Comparison of ENCODE assay signal across 9 cellular contexts in the genomic region with DNA sequence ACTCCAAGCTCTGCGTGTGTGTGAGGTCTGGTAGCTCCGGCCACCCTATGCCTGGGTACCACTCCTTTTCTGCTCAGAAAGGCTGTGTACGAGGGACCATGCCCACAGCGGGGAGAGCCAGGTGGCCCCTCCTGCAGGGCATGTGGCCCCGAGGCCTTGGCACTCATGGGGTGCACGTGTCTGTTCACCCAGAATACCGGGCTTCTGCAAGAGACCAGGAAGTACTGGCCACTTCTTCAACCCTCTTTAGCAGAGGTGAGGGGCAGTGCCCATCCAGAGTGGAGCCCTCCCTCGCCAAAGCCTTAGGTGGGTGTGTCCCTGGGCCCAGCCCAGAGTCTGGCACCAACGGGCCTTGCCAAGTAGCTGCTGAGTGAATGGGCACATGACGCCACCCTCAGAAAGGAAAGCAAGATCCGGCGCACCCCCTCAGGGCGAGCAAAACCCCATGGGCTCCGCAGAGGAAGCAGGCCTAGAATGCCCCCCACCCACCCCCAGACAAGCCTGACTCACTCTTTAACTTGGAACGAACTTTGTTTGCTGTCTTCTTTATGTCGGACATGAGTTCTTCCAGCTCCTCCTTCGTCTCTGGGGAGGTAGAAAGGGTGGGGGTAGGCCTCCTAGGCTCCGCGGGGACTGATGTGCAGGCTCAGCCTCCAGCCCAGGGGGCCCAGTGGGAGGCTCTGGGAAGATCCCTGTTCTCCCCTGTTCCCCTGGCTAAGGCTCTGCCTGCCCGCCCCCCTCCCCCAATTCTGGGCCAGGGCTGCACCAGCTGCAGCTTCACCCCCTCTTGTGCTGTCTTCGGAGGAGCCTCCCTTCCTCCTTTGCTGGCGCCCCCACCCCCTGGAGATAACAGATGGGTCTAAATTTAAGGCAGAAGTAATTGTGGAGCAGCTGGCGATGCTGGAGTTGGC. TPM values are rescaled to one million over a fixed set of nuclear protein-coding genes. Genes with fewer than 3 reads are reported as not detected.
DNase-seq lines count a peak whose midpoint lies in the region; ATAC-seq and TF ChIP-seq lines count a peak whose summit lies in the region.
"Had no signal": no experiment of that assay in that cellular context is flagged by ENCODE, and none has a peak within 500 bp of the region (broad histone marks: within the 10 kb centered on the region; RNA-seq: fewer than 3 reads in every experiment).

No MANE protein-coding gene starts in this region.

- H3K4me1 Mint-ChIP-seq in HFFc6 (ENCODE audit: low read depth), result peaks cover 22% of the 10 kb centered on the region

- no peak for DNase-seq in HFFc6
- peak; percentile 84 for DNase-seq in T1000 (lab: John Stamatoyannopoulos, UW)
- peak; percentile 72 for DNase-seq in fibroblast of the aortic adventitia (ENCODE audit: low read depth)
- no peak for DNase-seq in stimulated activated naive CD8-positive, alpha-beta T cell treated with anti-CD3 and anti-CD28 coated beads, Interleukin-15, Interleukin-2, amounts not matched to agents 100 U/mL and 50 U/mL, for 24 hours
- DNase-seq in activated CD4-positive, alpha-beta T cell treated with anti-CD3 and anti-CD28 coated beads for 4 hours, result no peak
- DNase-seq: MV-4-11 had no signal

- TF ChIP-seq CTCF in HFFc6 (IDR thresholded peaks at IDR 0.05), result no peak
- TF ChIP-seq CTCF in fibroblast of the aortic adventitia (IDR thresholded peaks at IDR 0.05; ENCODE audit: insufficient read depth, low read length), result no peak

- peaks cover 17% of the 10 kb centered on the region for H3K36me3 Mint-ChIP-seq in HFFc6 (ENCODE audit: low read depth)

- no peak for ATAC-seq in HG03571 (IDR thresholded peaks at IDR 0.05; ENCODE audit: unreplicated experiment)
- no peak for ATAC-seq in stimulated activated naive CD8-positive, alpha-beta T cell treated with anti-CD3 and anti-CD28 coated beads, Interleukin-15, Interleukin-2, amounts not matched to agents 100 U/mL and 50 U/mL, for 24 hours

- peaks cover 2% of the 10 kb centered on the region for H3K27me3 Mint-ChIP-seq in HFFc6 (ENCODE audit: insufficient read depth)
- H3K27me3 Mint-ChIP-seq: activated naive CD4-positive, alpha-beta T cell treated with anti-CD3 and anti-CD28 coated beads, Interleukin-2, amount 50 U/mL, for 24 hours had no signal

- H3K27ac Mint-ChIP-seq in HFFc6, result peak overlapping the region; percentile 11; the same call in 1 of the 2 replicates
- H3K27ac Mint-ChIP-seq: activated naive CD4-positive, alpha-beta T cell treated with anti-CD3 and anti-CD28 coated beads, Interleukin-2, amount 50 U/mL, for 24 hours had no signal

- H3K9me3 Mint-ChIP-seq in HFFc6, result no peaks in the 10 kb centered on the region
- H3K9me3 Mint-ChIP-seq: activated naive CD4-positive, alpha-beta T cell treated with anti-CD3 and anti-CD28 coated beads, Interleukin-2, amount 50 U/mL, for 24 hours had no signal

- no peak overlapping the region for H3K4me3 ChIP-seq in fibroblast of the aortic adventitia (ENCODE audit: low read depth, low read length)

- peak overlapping the region; percentile 61 for H3K27ac ChIP-seq in temporal lobe (ENCODE audit: low read depth, low read length)

- H3K4me3 Mint-ChIP-seq in HFFc6, result no peak overlapping the region
- H3K4me3 Mint-ChIP-seq: activated naive CD4-positive, alpha-beta T cell treated with anti-CD3 and anti-CD28 coated beads, Interleukin-2, amount 50 U/mL, for 24 hours had no signal

RNA-seq across cellular contexts. Expression of a gene that starts 14.6 kb away (rescaled TPM):
- 10 to 100 TPM in 5 of 6 experiments, 1 to 10 TPM in 1; 9.6 to 14.7 (median 12.2) TPM for total RNA-seq in HFFc6 (2021; fragmentation: NEBNext Ultra II Directional; extraction: Animal tissue kit (Norgen Biotek cat#: 25700))
- 3.6 and 27.9 TPM in 2 replicates for total RNA-seq in fibroblast of the aortic adventitia (ENCODE audit: low replicate concordance)
- 64.4 TPM for total RNA-seq in temporal lobe

RNA-seq across cellular contexts. Expression of a gene that starts 21.5 kb away (rescaled TPM):
- 10 to 100 TPM; 70.1 to 91.4 (median 83.4) TPM for total RNA-seq in HFFc6 (2021; fragmentation: NEBNext Ultra II Directional; extraction: Animal tissue kit (Norgen Biotek cat#: 25700))
- total RNA-seq in fibroblast of the aortic adventitia (ENCODE audit: low replicate concordance) (28.6 and 69.4 TPM in 2 replicates), temporal lobe (20.9 TPM)

RNA-seq across cellular contexts. Expression of a gene that starts 21.6 kb away (rescaled TPM):
- total RNA-seq in HFFc6 (2021; fragmentation: NEBNext Ultra II Directional; extraction: Animal tissue kit (Norgen Biotek cat#: 25700)), result 10 to 100 TPM; 17.8 to 20.6 (median 18.6) TPM
- 1.9 and 3.4 TPM in 2 replicates for total RNA-seq in fibroblast of the aortic adventitia (ENCODE audit: low replicate concordance)
- 2.2 TPM for total RNA-seq in temporal lobe

RNA-seq across cellular contexts. Expression of a gene that starts 33.7 kb away (rescaled TPM):
- 10 to 100 TPM; 10.3 to 18.6 (median 16.8) TPM for total RNA-seq in HFFc6 (2021; fragmentation: NEBNext Ultra II Directional; extraction: Animal tissue kit (Norgen Biotek cat#: 25700))
- total RNA-seq in fibroblast of the aortic adventitia (ENCODE audit: low replicate concordance), result 5.0 and 14.8 TPM in 2 replicates
- total RNA-seq in temporal lobe, result 5.7 TPM

RNA-seq across cellular contexts. Expression of a gene that starts 37.3 kb away (rescaled TPM):
- total RNA-seq in HFFc6 (2021; fragmentation: NEBNext Ultra II Directional; extraction: Animal tissue kit (Norgen Biotek cat#: 25700)), result 1 to 10 TPM; 2.4 to 3.1 (median 2.7) TPM
- total RNA-seq in fibroblast of the aortic adventitia (ENCODE audit: low replicate concordance) (1.9 and 31.2 TPM in 2 replicates), temporal lobe (14.5 TPM)

Comparison
In these comparisons a context has a peak if more than half of its experiments do, and no peak if none do; other contexts are left out.
1. DNase-seq: peak in T1000 (single experiment) and fibroblast of the aortic adventitia (single experiment); none in HFFc6 (single experiment), stimulated activated naive CD8-positive, alpha-beta T cell treated with anti-CD3 and anti-CD28 coated beads, Interleukin-15, Interleukin-2, amounts not matched to agents 100 U/mL and 50 U/mL, for 24 hours (single experiment) and activated CD4-positive, alpha-beta T cell treated with anti-CD3 and anti-CD28 coated beads for 4 hours (0 of 2).